8 cellular contexts compared by ENCODE assay signal in genomic region chr2:209334188-209335017, GRCh38.
DNase-seq lines count a peak whose midpoint lies in the region; ATAC-seq and TF ChIP-seq lines count a peak whose summit lies in the region.

No MANE protein-coding gene starts in this region.

- TF ChIP-seq CTCF in HL-60 (IDR thresholded peaks at IDR 0.05; ENCODE audit: insufficient read depth, low read length): peak; percentile 69

- no peak overlapping the region for H3K27ac Mint-ChIP-seq in activated T-helper 1 cell treated with anti-CD3 and anti-CD28 coated beads, Interleukin-12 subunit alpha, Interleukin-12 subunit beta, Interleukin-2, Interleukin-4 antibody, amounts not matched to agents 30 ng/mL and 10 ng/mL and 1 ng/mL, durations not matched to agents 14 hours and 24 hours and 36 hours

- H3K9me3 Mint-ChIP-seq in activated T-helper 1 cell treated with anti-CD3 and anti-CD28 coated beads, Interleukin-12 subunit alpha, Interleukin-12 subunit beta, Interleukin-2, Interleukin-4 antibody, amounts not matched to agents 30 ng/mL and 10 ng/mL and 1 ng/mL, durations not matched to agents 14 hours and 24 hours and 36 hours: no peaks in the 10 kb centered on the region

- H3K27me3 ChIP-seq in HL-60 (ENCODE audit: insufficient read depth, poor library complexity, severe bottlenecking): no peaks in the 10 kb centered on the region

- H3K27me3 Mint-ChIP-seq in activated T-helper 1 cell treated with anti-CD3 and anti-CD28 coated beads, Interleukin-12 subunit alpha, Interleukin-12 subunit beta, Interleukin-2, Interleukin-4 antibody, amounts not matched to agents 30 ng/mL and 10 ng/mL and 1 ng/mL, durations not matched to agents 14 hours and 24 hours and 36 hours (ENCODE audit: insufficient read depth): peaks cover 2% of the 10 kb centered on the region

- no peaks in the 10 kb centered on the region for H3K4me1 Mint-ChIP-seq in activated T-helper 1 cell treated with anti-CD3 and anti-CD28 coated beads, Interleukin-12 subunit alpha, Interleukin-12 subunit beta, Interleukin-2, Interleukin-4 antibody, amounts not matched to agents 30 ng/mL and 10 ng/mL and 1 ng/mL, durations not matched to agents 14 hours and 24 hours and 36 hours (ENCODE audit: low read depth)

- no peak overlapping the region for H3K4me3 ChIP-seq in HL-60 (replicated peaks; ENCODE audit: insufficient read depth, low read length)

- H3K4me3 Mint-ChIP-seq in activated T-helper 1 cell treated with anti-CD3 and anti-CD28 coated beads, Interleukin-12 subunit alpha, Interleukin-12 subunit beta, Interleukin-2, Interleukin-4 antibody, amounts not matched to agents 30 ng/mL and 10 ng/mL and 1 ng/mL, durations not matched to agents 14 hours and 24 hours and 36 hours: no peak overlapping the region

- ATAC-seq in GM21526 (IDR thresholded peaks at IDR 0.05; ENCODE audit: low FRiP score, unreplicated experiment): peak; percentile 84

- intact Hi-C loops in activated T-helper 1 cell treated with anti-CD3 and anti-CD28 coated beads, Interleukin-12 subunit alpha, Interleukin-12 subunit beta, Interleukin-2, Interleukin-4 antibody, amounts not matched to agents 30 ng/mL and 10 ng/mL and 1 ng/mL, durations not matched to agents 14 hours and 24 hours and 36 hours (cut with micrococcal nuclease): loop anchor here (1.0 to 5.0 kb wide), 5 partner anchors 88 to 937 kb away; partner anchors contain the start of gene MAP2
- intact Hi-C loops in head of caudate nucleus (cut with DNase I): loop anchor here (10.0 kb wide), 1 partner anchor 240 kb away; no protein-coding TSS in a partner anchor

- DNase-seq in GDM1 (lab: John Stamatoyannopoulos, UW) (peak; percentile 5), HL-60 (ENCODE audit: low read depth in 1 of 2, low spot score in 1 of 2) (peak; percentile 10 to 49), NCI-H748 (lab: John Stamatoyannopoulos, UW; ENCODE audit: unreplicated experiment) (peak; percentile 87), head of caudate nucleus (peak; percentile 33 to 84 (median 66)), renal cortical epithelial cell (ENCODE audit: low read depth) (peak; percentile 57), activated gamma-delta T cell treated with Interleukin-2 at 50 U/mL for 16 hours (no peak)
- DNase-seq in activated T-helper 1 cell treated with anti-CD3 and anti-CD28 coated beads, Interleukin-12 subunit alpha, Interleukin-12 subunit beta, Interleukin-2, Interleukin-4 antibody, amounts not matched to agents 30 ng/mL and 10 ng/mL and 1 ng/mL, durations not matched to agents 14 hours and 24 hours and 36 hours (ENCODE audit: low spot score): peak; percentile 1

- no peak overlapping the region for H3K27ac ChIP-seq in HL-60 (replicated peaks)

- H3K36me3 Mint-ChIP-seq in activated T-helper 1 cell treated with anti-CD3 and anti-CD28 coated beads, Interleukin-12 subunit alpha, Interleukin-12 subunit beta, Interleukin-2, Interleukin-4 antibody, amounts not matched to agents 30 ng/mL and 10 ng/mL and 1 ng/mL, durations not matched to agents 14 hours and 24 hours and 36 hours (ENCODE audit: low read depth): no peaks in the 10 kb centered on the region
